8 cellular contexts compared by ENCODE assay signal in the genomic region with DNA sequence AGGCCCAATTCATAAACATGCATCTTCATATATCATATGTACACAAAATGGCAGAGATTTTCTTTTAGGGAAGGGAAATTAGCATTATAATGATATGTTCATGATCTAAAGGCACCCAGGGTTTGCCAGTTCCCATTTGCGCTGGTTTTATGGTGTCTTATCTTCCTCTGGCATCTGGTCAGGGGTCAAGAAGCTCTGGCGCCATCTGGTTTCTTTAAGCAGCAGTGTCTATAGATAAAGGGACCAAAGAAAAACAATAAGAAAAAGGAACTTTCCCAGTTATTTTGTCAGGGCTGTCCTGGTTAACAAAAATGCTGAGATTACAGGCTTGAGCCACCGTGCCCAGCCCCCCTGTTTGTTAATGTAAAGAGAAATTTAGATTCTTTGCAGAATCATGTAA. TPM values are rescaled to one million over a fixed set of nuclear protein-coding genes. Genes with fewer than 3 reads are reported as not detected.
DNase-seq lines count a peak whose midpoint lies in the region; ATAC-seq, FAIRE-seq and TF ChIP-seq lines count a peak whose summit lies in the region.
"Had no signal": no experiment of that assay in that cellular context is flagged by ENCODE, and none has a peak within 500 bp of the region (broad histone marks: within the 10 kb centered on the region; RNA-seq: fewer than 3 reads in every experiment).

No MANE protein-coding gene starts in this region.

- H3K79me2 ChIP-seq in MM.1S (ENCODE audit: low read length): peaks cover 17% of the 10 kb centered on the region

- H3K4me3 ChIP-seq in GM12865 (ENCODE audit: low read depth, low read length) (no peak overlapping the region), MM.1S (ENCODE audit: low read length) (no peak overlapping the region), neuron (ENCODE audit: low read length) (no peak overlapping the region), pancreas (no peak overlapping the region)

- no peaks in the 10 kb centered on the region for H4K20me1 ChIP-seq in MM.1S (ENCODE audit: insufficient read depth, low read length)

- intact Hi-C loops in pancreas (cut with DNase I): no loop called here
- intact Hi-C loops in sciatic nerve (cut with DNase I): no loop called here

- H3K36me3 ChIP-seq in MM.1S (replicated peaks; ENCODE audit: insufficient read depth, low read length): no peaks in the 10 kb centered on the region
- H3K36me3 ChIP-seq in neuron (ENCODE audit: insufficient read depth, low read length): no peaks in the 10 kb centered on the region
- no peaks in the 10 kb centered on the region for H3K36me3 ChIP-seq in pancreas

- no peak overlapping the region for H2AFZ ChIP-seq in MM.1S (ENCODE audit: low read length)
- peak overlapping the region; percentile 5 for H2AFZ ChIP-seq in neuron (ENCODE audit: low read depth, low read length)

- DNase-seq in GM12865 (ENCODE audit: low read depth) (peak; percentile 24), MM.1S (peak; percentile 29), astrocyte of the hippocampus (ENCODE audit: low read depth, low spot score) (peak; percentile 7), pancreas (no peak), sciatic nerve (ENCODE audit: low spot score) (no peak)
- DNase-seq: NCI-H1048 had no signal

- WGBS in pancreas, 2 donors: 32 to 33% methylated on average over 3 of the region's 3 CpGs

- peak; percentile 17 for TF ChIP-seq CTCF in GM12865 (IDR thresholded peaks at IDR 0.05; ENCODE audit: insufficient read depth, low read depth, low read length, missing control alignments)
- peak; percentile 35 for TF ChIP-seq CTCF in MM.1S (IDR thresholded peaks at IDR 0.05; ENCODE audit: low read length)
- no peak for TF ChIP-seq CTCF in pancreas (IDR thresholded peaks at IDR 0.05)

- no peak overlapping the region for H3K4me2 ChIP-seq in MM.1S (ENCODE audit: low read depth, low read length)

- FAIRE-seq in pancreas (lab: Jason Lieb, UNC): no peak

- H3K27ac ChIP-seq in MM.1S (ENCODE audit: low read length) (no peak overlapping the region), pancreas (no peak overlapping the region)

- H3K4me1 ChIP-seq in MM.1S (ENCODE audit: low read length) (peaks cover 2% of the 10 kb centered on the region), neuron (ENCODE audit: insufficient read depth, low read length) (peaks cover 15% of the 10 kb centered on the region), pancreas (peaks cover 2 to 7% (median 6%) of the 10 kb centered on the region in 3 donors)

- H3K9me2 ChIP-seq in MM.1S (replicated peaks; ENCODE audit: insufficient read depth, low read length): no peaks in the 10 kb centered on the region

- no peaks in the 10 kb centered on the region for H3F3A ChIP-seq in MM.1S (ENCODE audit: insufficient read depth, low read length)

- no peak overlapping the region for H3K9ac ChIP-seq in MM.1S (ENCODE audit: low read length)

- H3K9me3 ChIP-seq in MM.1S (replicated peaks; ENCODE audit: insufficient read depth, low read length) (no peaks in the 10 kb centered on the region), neuron (ENCODE audit: low read length) (no peaks in the 10 kb centered on the region), pancreas (no peaks in the 10 kb centered on the region)

- ATAC-seq in pancreas: no peak
- no peak for ATAC-seq in sciatic nerve
- ATAC-seq in HG03520 (IDR thresholded peaks at IDR 0.05; ENCODE audit: unreplicated experiment): no peak

- H3K27me3 ChIP-seq in MM.1S (replicated peaks; ENCODE audit: insufficient read depth, low read length) (no peaks in the 10 kb centered on the region), neuron (ENCODE audit: insufficient read depth, low read length) (no peaks in the 10 kb centered on the region), pancreas (no peaks in the 10 kb centered on the region)

RNA-seq across cellular contexts. Expression of gene DCP1A, which starts 3.3 kb away (rescaled TPM):
- total RNA-seq in pancreas (10 to 100 TPM in 2 of 6 donors, 1 to 10 TPM in 4; 6.0 to 13.9 (median 8.1) TPM), sciatic nerve (30.8 TPM)
- polyA plus RNA-seq in pancreas: 1 to 10 TPM; 4.9 to 7.3 TPM

Comparison
In these comparisons a context has a peak if more than half of its experiments do, and no peak if none do; other contexts are left out.
1. DNase-seq: peak in GM12865 (single experiment), MM.1S (single experiment) and astrocyte of the hippocampus (single experiment); none in pancreas (0 of 6) and sciatic nerve (single experiment).
2. CTCF ChIP-seq: peak in GM12865 (single experiment) and MM.1S (single experiment); none in pancreas (0 of 4).